In the genomic region with DNA sequence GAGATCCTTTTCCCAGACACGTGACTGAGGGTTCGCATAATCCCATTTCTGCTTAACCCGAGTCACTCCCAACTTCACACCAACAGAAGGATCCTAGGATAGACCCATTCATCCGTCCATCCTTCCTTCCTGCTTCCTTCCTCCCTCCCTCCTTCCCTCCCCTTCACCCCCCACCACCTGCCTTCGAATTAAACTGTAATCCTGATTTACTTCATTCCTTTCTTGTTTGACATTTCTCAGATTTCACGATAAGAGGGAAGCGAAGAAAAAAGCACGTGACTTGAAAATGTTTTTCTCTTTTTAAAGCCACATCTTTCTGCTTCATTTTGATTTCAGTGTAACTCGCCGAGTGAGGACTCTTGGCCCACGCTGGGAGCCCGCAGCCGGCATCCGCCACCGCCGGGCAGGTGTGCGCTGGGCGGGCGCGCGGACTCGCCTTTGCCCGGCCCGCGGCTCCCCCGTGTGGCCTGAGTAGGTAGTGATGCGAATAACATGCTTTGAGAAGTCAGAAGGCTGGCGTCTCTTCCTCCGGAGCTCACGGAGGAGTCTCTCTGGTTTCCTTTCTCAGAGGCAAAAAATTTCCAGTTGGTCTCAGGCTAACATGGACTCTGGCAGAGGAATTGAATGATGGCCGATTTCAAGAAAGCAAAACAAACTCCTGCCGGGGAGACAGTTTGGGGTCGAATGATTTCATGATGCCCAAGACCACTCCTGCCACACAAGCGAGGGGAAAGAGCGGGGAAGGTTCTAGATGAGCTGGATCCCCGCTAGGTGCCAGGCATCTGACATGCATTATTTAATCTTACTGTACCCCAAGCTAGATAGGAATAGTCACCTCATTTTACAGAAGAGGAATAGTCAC, we compare ENCODE assay signal across 8 cellular contexts.
DNase-seq lines count a peak whose midpoint lies in the region; ATAC-seq, FAIRE-seq and TF ChIP-seq lines count a peak whose summit lies in the region.

No MANE protein-coding gene starts in this region.

- POLR2A ChIA-PET in A673 (lab: Charles Lee; ENCODE audit: low non-redundant PET) = no interaction called here

- H3K9me3 ChIP-seq in A673 (ENCODE audit: low read depth, low read length, poor library complexity, severe bottlenecking) = no peaks in the 10 kb centered on the region

- H3K36me3 ChIP-seq in A673 (ENCODE audit: insufficient read depth, low read length, poor library complexity, severe bottlenecking) = no peaks in the 10 kb centered on the region

- FAIRE-seq in GM18507 (lab: Jason Lieb, UNC) = peak; percentile 91

- CTCF ChIA-PET in A673 (lab: Charles Lee) = interaction anchor here (0.8 kb wide), 2 partner anchors 323 to 326 kb away, joined by 3 to 6 read pairs; no protein-coding TSS in a partner anchor

- peak; percentile 75 for TF ChIP-seq CTCF in A673 (conservative IDR thresholded peaks at IDR 0.05; ENCODE audit: low read depth, low read length)

- ATAC-seq in HG02943 (IDR thresholded peaks at IDR 0.05; ENCODE audit: low read depth, unreplicated experiment) = peak; percentile 90

- DNase-seq in A673 (ENCODE audit: low spot score) (peak; percentile 69), GM18507 (ENCODE audit: extremely low spot score, insufficient read length, low read depth) (peak; percentile 76), NCI-H2171 treated with DMSO at 0.1 percent for 48 hours (lab: John Stamatoyannopoulos, UW) (peak; percentile 51), kidney glomerular epithelial cell (lab: John Stamatoyannopoulos, UW) (peak; percentile 65)
- peak; percentile 86 for DNase-seq in activated CD4-positive, CD25-positive, alpha-beta regulatory T cell treated with anti-CD3 and anti-CD28 coated beads, Interleukin-2, amount 50 U/mL, for 72 hours
- DNase-seq in central memory CD4-positive, alpha-beta T cell = peak; percentile 70
- DNase-seq in stimulated activated CD4-positive, alpha-beta T cell treated with anti-CD3 and anti-CD28 coated beads, Interleukin-1b, Interleukin-23, amount 100 ng/mL, for 4 hours (ENCODE audit: low read depth in 2 of 2) = peak; percentile 79 to 80

- H3K27ac ChIP-seq in A673 (ENCODE audit: low read depth, low read length, poor library complexity, severe bottlenecking) = no peak overlapping the region

- no peaks in the 10 kb centered on the region for H3K27me3 ChIP-seq in A673 (replicated peaks; ENCODE audit: insufficient read depth, low read depth, low read length, poor library complexity)

- intact Hi-C loops in A673 (cut with micrococcal nuclease; ENCODE audit: unreplicated experiment) = loop anchor here (1.0 to 10.0 kb wide), 3 partner anchors 326 to 1546 kb away; no protein-coding TSS in a partner anchor

- H3K4me1 ChIP-seq in A673 (ENCODE audit: insufficient read depth, low read length, poor library complexity, severe bottlenecking) = peaks cover 4% of the 10 kb centered on the region

- no TSS peak for BruUV-seq in A673 (replicated peaks; lab: Mats Ljungman, UMichigan)

- H3K4me3 ChIP-seq in A673 (ENCODE audit: low read depth, low read length, poor library complexity, severe bottlenecking) = peak overlapping the region; percentile 28
